In the genomic region with DNA sequence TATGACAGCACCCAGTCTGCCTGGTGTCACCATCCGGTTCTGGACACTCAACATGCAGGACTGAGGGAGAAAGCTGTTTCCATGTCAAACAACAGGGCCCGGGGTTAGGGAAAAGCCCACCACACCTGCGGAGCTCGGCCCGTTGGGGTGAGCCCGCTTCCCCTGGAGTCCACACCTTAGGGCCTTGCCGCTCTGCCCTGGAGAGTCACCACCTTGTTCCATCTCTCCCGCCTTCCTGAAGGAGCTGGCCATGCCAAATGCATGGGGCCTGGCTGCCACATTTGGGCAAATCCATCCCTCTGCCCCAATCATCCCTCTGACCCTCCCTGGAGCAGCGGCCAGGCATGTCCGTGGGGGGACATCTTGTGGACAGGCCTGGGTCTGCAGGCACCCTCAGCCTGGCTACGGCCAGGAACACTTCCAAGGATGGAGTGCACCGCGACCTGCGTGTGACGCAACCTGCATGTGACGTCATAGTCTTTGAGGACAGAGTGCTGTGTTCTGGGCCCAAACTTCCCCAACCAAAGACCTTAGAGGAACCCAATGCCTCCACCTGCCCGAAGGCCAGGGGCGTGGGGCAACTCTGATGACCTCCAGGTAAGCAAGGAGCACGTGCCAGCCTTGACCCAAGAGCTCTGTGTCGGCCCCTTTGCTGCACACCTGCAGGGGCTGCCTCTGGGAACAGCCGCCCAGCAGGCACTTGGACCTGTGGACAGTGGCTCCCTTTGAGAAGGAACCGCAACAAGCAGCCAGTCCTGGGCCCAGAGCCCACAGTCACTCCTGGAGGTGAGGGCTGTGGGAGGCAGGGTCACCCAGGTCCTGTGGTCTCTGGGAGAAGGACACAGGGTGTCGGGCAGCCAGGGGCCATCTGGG, we compare ENCODE assay signal across 8 cellular contexts. TPM values are rescaled to one million over a fixed set of nuclear protein-coding genes. Genes with fewer than 3 reads are reported as not detected.
DNase-seq lines count a peak whose midpoint lies in the region; ATAC-seq and TF ChIP-seq lines count a peak whose summit lies in the region.

No MANE protein-coding gene starts in this region.

- H3K9me3 ChIP-seq in CD4-positive, alpha-beta memory T cell (ENCODE audit: control insufficient read depth in 1 of 2, low read length in 2 of 2): no peaks in the 10 kb centered on the region
- no peaks in the 10 kb centered on the region for H3K9me3 ChIP-seq in hepatocyte (ENCODE audit: low read depth)

- peaks cover 0 to 1% (median 0%) of the 10 kb centered on the region in 8 donors for H3K9me3 Mint-ChIP-seq in CD4-positive, alpha-beta memory T cell
- H3K9me3 Mint-ChIP-seq in activated naive CD8-positive, alpha-beta T cell treated with anti-CD3 and anti-CD28 coated beads, Interleukin-2, amount 10 ng/mL, durations not matched to agents 7 days and 5 days: no peaks in the 10 kb centered on the region
- no peaks in the 10 kb centered on the region for H3K9me3 Mint-ChIP-seq in stimulated activated naive B cell treated with anti-CD40 and anti-IgM and Interleukin-4, amounts not matched to agents 10 μg/mL and 1 μg/mL and 100 μg/mL, for 72 hours

- intact Hi-C loops in CD4-positive, alpha-beta memory T cell (cut with micrococcal nuclease): loop anchor here (5.0 kb wide), 1 partner anchor 392 kb away; the partner anchor contains the start of gene MRGBP

- peak overlapping the region in 5 of 7 donors; percentile 18 to 84 (median 70) for H3K27ac Mint-ChIP-seq in CD4-positive, alpha-beta memory T cell
- peak overlapping the region; percentile 77 for H3K27ac Mint-ChIP-seq in activated naive CD8-positive, alpha-beta T cell treated with anti-CD3 and anti-CD28 coated beads, Interleukin-2, amount 10 ng/mL, durations not matched to agents 7 days and 5 days
- no peak overlapping the region for H3K27ac Mint-ChIP-seq in stimulated activated naive B cell treated with anti-CD40 and anti-IgM and Interleukin-4, amounts not matched to agents 10 μg/mL and 1 μg/mL and 100 μg/mL, for 72 hours

- H3K27me3 Mint-ChIP-seq in CD4-positive, alpha-beta memory T cell: no peaks in the 10 kb centered on the region
- H3K27me3 Mint-ChIP-seq in activated naive CD8-positive, alpha-beta T cell treated with anti-CD3 and anti-CD28 coated beads, Interleukin-2, amount 10 ng/mL, durations not matched to agents 7 days and 5 days: peaks cover 3% of the 10 kb centered on the region
- peaks cover 0 to 3% of the 10 kb centered on the region in 2 donors for H3K27me3 Mint-ChIP-seq in stimulated activated naive B cell treated with anti-CD40 and anti-IgM and Interleukin-4, amounts not matched to agents 10 μg/mL and 1 μg/mL and 100 μg/mL, for 72 hours

- H4K20me1 ChIP-seq in hepatocyte (ENCODE audit: insufficient read depth, poor library complexity, severe bottlenecking): no peaks in the 10 kb centered on the region

- no peak for ATAC-seq in activated naive CD8-positive, alpha-beta T cell treated with anti-CD3 and anti-CD28 coated beads, Interleukin-2, amount 10 ng/mL, durations not matched to agents 7 days and 5 days (ENCODE audit: low read depth)
- ATAC-seq in stimulated activated naive B cell treated with anti-CD40 and anti-IgM and Interleukin-4, amounts not matched to agents 10 μg/mL and 1 μg/mL and 100 μg/mL, for 72 hours (replicated peaks): no peak
- ATAC-seq in HG03280 (IDR thresholded peaks at IDR 0.05; ENCODE audit: unreplicated experiment): no peak
- no peak for ATAC-seq in GM21367 (IDR thresholded peaks at IDR 0.05; ENCODE audit: unreplicated experiment)

- TF ChIP-seq CTCF in hepatocyte (IDR thresholded peaks at IDR 0.05; ENCODE audit: poor library complexity): peak; percentile 56

- peaks cover 0 to 11% of the 10 kb centered on the region in 2 donors for H3K36me3 Mint-ChIP-seq in CD4-positive, alpha-beta memory T cell
- no peaks in the 10 kb centered on the region for H3K36me3 Mint-ChIP-seq in activated naive CD8-positive, alpha-beta T cell treated with anti-CD3 and anti-CD28 coated beads, Interleukin-2, amount 10 ng/mL, durations not matched to agents 7 days and 5 days
- H3K36me3 Mint-ChIP-seq in stimulated activated naive B cell treated with anti-CD40 and anti-IgM and Interleukin-4, amounts not matched to agents 10 μg/mL and 1 μg/mL and 100 μg/mL, for 72 hours: peaks cover 7 to 15% of the 10 kb centered on the region in 2 donors

- POLR2A ChIA-PET in CD4-positive, alpha-beta memory T cell (lab: Charles Lee; ENCODE audit: partially characterized antibody): interaction anchor here (1.5 kb wide), 1 partner anchor 19 kb away, joined by 8 read pairs; the partner anchor contains the start of gene RPS21
- POLR2A ChIA-PET in activated naive CD8-positive, alpha-beta T cell treated with anti-CD3 and anti-CD28 coated beads, Interleukin-2, amount 10 ng/mL, durations not matched to agents 7 days and 5 days (lab: Charles Lee): no interaction called here

- H3K36me3 ChIP-seq in CD4-positive, alpha-beta memory T cell (ENCODE audit: insufficient read depth, low read length): no peaks in the 10 kb centered on the region
- H3K36me3 ChIP-seq in hepatocyte (replicated peaks; ENCODE audit: insufficient read depth, low read depth): no peaks in the 10 kb centered on the region

- no peaks in the 10 kb centered on the region for H3K9me2 ChIP-seq in hepatocyte (replicated peaks; ENCODE audit: insufficient read depth)

- H3K4me3 Mint-ChIP-seq in CD4-positive, alpha-beta memory T cell: peak overlapping the region; percentile 72 to 83 (median 78)
- peak overlapping the region; percentile 83 for H3K4me3 Mint-ChIP-seq in activated naive CD8-positive, alpha-beta T cell treated with anti-CD3 and anti-CD28 coated beads, Interleukin-2, amount 10 ng/mL, durations not matched to agents 7 days and 5 days
- peak overlapping the region; percentile 74 to 81 for H3K4me3 Mint-ChIP-seq in stimulated activated naive B cell treated with anti-CD40 and anti-IgM and Interleukin-4, amounts not matched to agents 10 μg/mL and 1 μg/mL and 100 μg/mL, for 72 hours

- no peak overlapping the region for H3K27ac ChIP-seq in CD4-positive, alpha-beta memory T cell (ENCODE audit: low read depth, low read length)
- H3K27ac ChIP-seq in hepatocyte: no peak overlapping the region

- peaks cover 31% of the 10 kb centered on the region for H3K4me1 ChIP-seq in CD4-positive, alpha-beta memory T cell (ENCODE audit: insufficient read depth, low read length)
- peaks cover 20% of the 10 kb centered on the region for H3K4me1 ChIP-seq in hepatocyte (ENCODE audit: insufficient read depth)

- no peak overlapping the region for H3K4me3 ChIP-seq in CD4-positive, alpha-beta memory T cell (ENCODE audit: low read length in 2 of 2)
- H3K4me3 ChIP-seq in hepatocyte: no peak overlapping the region

- no peak overlapping the region for H2AFZ ChIP-seq in hepatocyte

- peaks cover 15 to 50% (median 30%) of the 10 kb centered on the region in 4 donors for H3K4me1 Mint-ChIP-seq in CD4-positive, alpha-beta memory T cell
- peaks cover 11% of the 10 kb centered on the region for H3K4me1 Mint-ChIP-seq in activated naive CD8-positive, alpha-beta T cell treated with anti-CD3 and anti-CD28 coated beads, Interleukin-2, amount 10 ng/mL, durations not matched to agents 7 days and 5 days
- peaks cover 35 to 58% of the 10 kb centered on the region in 2 donors for H3K4me1 Mint-ChIP-seq in stimulated activated naive B cell treated with anti-CD40 and anti-IgM and Interleukin-4, amounts not matched to agents 10 μg/mL and 1 μg/mL and 100 μg/mL, for 72 hours

- H3K79me2 ChIP-seq in hepatocyte: peaks cover 38% of the 10 kb centered on the region

- H3K27me3 ChIP-seq in CD4-positive, alpha-beta memory T cell (ENCODE audit: insufficient read depth, low read length): no peaks in the 10 kb centered on the region
- H3K27me3 ChIP-seq in hepatocyte: no peaks in the 10 kb centered on the region

- peak overlapping the region; percentile 91 for H3K4me2 ChIP-seq in hepatocyte

- DNase-seq in CD4-positive, alpha-beta memory T cell: no peak
- DNase-seq in HuH-7.5 (ENCODE audit: low spot score) (peak; percentile 95), hepatocyte (ENCODE audit: low spot score) (peak; percentile 74), DMS114 treated with DMSO at 0.1 percent for 48 hours (lab: John Stamatoyannopoulos, UW; ENCODE audit: unreplicated experiment) (no peak)
- no peak for DNase-seq in activated naive CD8-positive, alpha-beta T cell treated with anti-CD3 and anti-CD28 coated beads, Interleukin-2, amount 10 ng/mL, durations not matched to agents 7 days and 5 days
- DNase-seq in stimulated activated naive B cell treated with anti-CD40 and anti-IgM and Interleukin-4, amounts not matched to agents 10 μg/mL and 1 μg/mL and 100 μg/mL, for 72 hours: no peak

- WGBS in hepatocyte (ENCODE audit: low lambda C conversion rate, missing lambda C conversion rate): 76% methylated on average over 23 of the region's 23 CpGs

- CTCF ChIA-PET in CD4-positive, alpha-beta memory T cell (lab: Charles Lee; ENCODE audit: partially characterized antibody): no interaction called here

RNA-seq across cellular contexts. Expression of gene CABLES2, which starts 1.7 kb away (rescaled TPM):
- total RNA-seq in CD4-positive, alpha-beta memory T cell: 1 to 10 TPM; 5.9 to 7.5 TPM
- polyA plus RNA-seq in CD4-positive, alpha-beta memory T cell: 1 to 10 TPM in 1 of 2 donors, under 1 TPM in 1; 0.45 to 1.8 TPM
- total RNA-seq in activated naive CD8-positive, alpha-beta T cell treated with anti-CD3 and anti-CD28 coated beads, Interleukin-2, amount 10 ng/mL, durations not matched to agents 7 days and 5 days: 10 to 100 TPM; 12.1 to 14.4 TPM
- total RNA-seq in hepatocyte: 8.6 and 12.0 TPM in 2 replicates
- polyA plus RNA-seq in hepatocyte: 17.7 and 19.1 TPM in 2 replicates

RNA-seq across cellular contexts. Expression of gene RPS21, which starts 18.4 kb away (rescaled TPM):
- total RNA-seq in CD4-positive, alpha-beta memory T cell: 1,000 to 10,000 TPM; 3,142 to 3,368 TPM
- polyA plus RNA-seq in CD4-positive, alpha-beta memory T cell: 1,000 to 10,000 TPM; 1,968 to 2,753 TPM
- total RNA-seq in activated naive CD8-positive, alpha-beta T cell treated with anti-CD3 and anti-CD28 coated beads, Interleukin-2, amount 10 ng/mL, durations not matched to agents 7 days and 5 days: 1,000 to 10,000 TPM; 2,045 to 2,157 TPM
- 1,754 and 2,772 TPM in 2 replicates for total RNA-seq in hepatocyte
- polyA plus RNA-seq in hepatocyte: 444 and 460 TPM in 2 replicates

RNA-seq across cellular contexts. Expression of gene RBBP8NL, which starts 22.0 kb away (rescaled TPM):
- not detected for total RNA-seq in CD4-positive, alpha-beta memory T cell
- not detected for polyA plus RNA-seq in CD4-positive, alpha-beta memory T cell
- total RNA-seq in activated naive CD8-positive, alpha-beta T cell treated with anti-CD3 and anti-CD28 coated beads, Interleukin-2, amount 10 ng/mL, durations not matched to agents 7 days and 5 days: not detected
- total RNA-seq in hepatocyte: 4.1 and 5.7 TPM in 2 replicates
- 6.4 and 6.9 TPM in 2 replicates for polyA plus RNA-seq in hepatocyte

RNA-seq across cellular contexts. Expression of gene LAMA5, which starts 38.2 kb away (rescaled TPM):
- under 1 TPM in 1 of 2 experiments, not detected in 1; 0.49 TPM for total RNA-seq in CD4-positive, alpha-beta memory T cell
- not detected for polyA plus RNA-seq in CD4-positive, alpha-beta memory T cell
- under 1 TPM; 0.54 to 0.80 TPM for total RNA-seq in activated naive CD8-positive, alpha-beta T cell treated with anti-CD3 and anti-CD28 coated beads, Interleukin-2, amount 10 ng/mL, durations not matched to agents 7 days and 5 days
- 44.6 and 71.3 TPM in 2 replicates for total RNA-seq in hepatocyte
- 252 and 313 TPM in 2 replicates for polyA plus RNA-seq in hepatocyte

Comparison
In these comparisons a context has a peak if more than half of its experiments do, and no peak if none do; other contexts are left out.
1. DNase-seq: peak in HuH-7.5 (single experiment) and hepatocyte (single experiment); none in CD4-positive, alpha-beta memory T cell (0 of 5), activated naive CD8-positive, alpha-beta T cell treated with anti-CD3 and anti-CD28 coated beads, Interleukin-2, amount 10 ng/mL, durations not matched to agents 7 days and 5 days (single experiment), stimulated activated naive B cell treated with anti-CD40 and anti-IgM and Interleukin-4, amounts not matched to agents 10 μg/mL and 1 μg/mL and 100 μg/mL, for 72 hours (single experiment) and DMS114 treated with DMSO at 0.1 percent for 48 hours (single experiment).
2. Peak in every context shown above with its lines, with median percentiles within 50 percentile points of each other: H3K4me3 Mint-ChIP-seq.